In genomic region chr1:207320105-207320504, GRCh38 we compare ENCODE assay signal across 8 cellular contexts. TPM values are rescaled to one million over a fixed set of nuclear protein-coding genes. Genes with fewer than 3 reads are reported as not detected.
DNase-seq lines count a peak whose midpoint lies in the region; ATAC-seq and TF ChIP-seq lines count a peak whose summit lies in the region.
"Not testable (repeated sequence)": the region's sequence is repeated elsewhere in the genome, so short reads cannot be mapped to it uniquely, and the experiment has no call there.

No MANE protein-coding gene starts in this region.

- not testable (repeated sequence) for H3K27me3 Mint-ChIP-seq in CD8-positive, alpha-beta T cell (ENCODE audit: low read depth); T-helper 2 cell treated with Interferon-gamma antibody and Interleukin-4, amounts not matched to agents 5 μg/mL and 100 μg/mL, for 36 hours (ENCODE audit: low read depth); activated T-cell treated with anti-CD3 and anti-CD28 coated beads, Interleukin-2, amount 50 U/mL, for 4 hours (ENCODE audit: low read depth); naive B cell
- peaks cover 11% of the 10 kb centered on the region for H3K27me3 Mint-ChIP-seq in type B pancreatic cell

- not testable (repeated sequence) for TF ChIP-seq EP300 in esophagus muscularis mucosa (IDR thresholded peaks at IDR 0.05); sigmoid colon (IDR thresholded peaks at IDR 0.05)

- CTCF ChIA-PET in CD8-positive, alpha-beta T cell (lab: Charles Lee): interaction anchor here (0.6 to 1.6 kb wide), 4 partner anchors 15 to 127 kb away, joined by 3 to 5 read pairs (median 3); no protein-coding TSS in a partner anchor

- H3K4me3 Mint-ChIP-seq in CD8-positive, alpha-beta T cell: peak overlapping the region; percentile 74
- H3K4me3 Mint-ChIP-seq in T-helper 2 cell treated with Interferon-gamma antibody and Interleukin-4, amounts not matched to agents 5 μg/mL and 100 μg/mL, for 36 hours: peak overlapping the region; percentile 51
- peak overlapping the region; percentile 55 for H3K4me3 Mint-ChIP-seq in activated T-cell treated with anti-CD3 and anti-CD28 coated beads, Interleukin-2, amount 50 U/mL, for 4 hours
- H3K4me3 Mint-ChIP-seq in naive B cell (peak overlapping the region in 6 of 8 donors; percentile 20 to 88 (median 41)), type B pancreatic cell (peak overlapping the region; percentile 81)

- TF ChIP-seq CTCF in CD8-positive, alpha-beta T cell (IDR thresholded peaks at IDR 0.05); esophagus muscularis mucosa (IDR thresholded peaks at IDR 0.05); sigmoid colon (IDR thresholded peaks at IDR 0.05); type B pancreatic cell (conservative IDR thresholded peaks at IDR 0.05): not testable (repeated sequence)

- not testable (repeated sequence) for H3K27ac ChIP-seq in CD8-positive, alpha-beta T cell (ENCODE audit: low read depth, low read length)
- H3K27ac ChIP-seq in esophagus muscularis mucosa (replicated peaks in 1 of 4): peak overlapping the region; percentile 90 to 97 (median 93)
- H3K27ac ChIP-seq in sigmoid colon: peak overlapping the region; percentile 30 to 89 (median 87)

- POLR2A ChIA-PET in CD8-positive, alpha-beta T cell (lab: Charles Lee): interaction anchor here (0.7 to 4.7 kb wide), 5 partner anchors 10 to 312 kb away, joined by 3 to 90 read pairs (median 6); no protein-coding TSS in a partner anchor

- not testable (repeated sequence) for H3K36me3 ChIP-seq in CD8-positive, alpha-beta T cell (ENCODE audit: insufficient read depth, low read length); esophagus muscularis mucosa
- H3K36me3 ChIP-seq in sigmoid colon: peaks cover 0 to 10% (median 0%) of the 10 kb centered on the region in 4 donors

- peak overlapping the region; percentile 88 for H3K27ac Mint-ChIP-seq in CD8-positive, alpha-beta T cell
- H3K27ac Mint-ChIP-seq in T-helper 2 cell treated with Interferon-gamma antibody and Interleukin-4, amounts not matched to agents 5 μg/mL and 100 μg/mL, for 36 hours: peak overlapping the region; percentile 82
- peak overlapping the region; percentile 27 to 98 (median 95) for H3K27ac Mint-ChIP-seq in naive B cell
- H3K27ac Mint-ChIP-seq in type B pancreatic cell: peak overlapping the region; percentile 100

- peaks cover 27% of the 10 kb centered on the region for H3K36me3 Mint-ChIP-seq in CD8-positive, alpha-beta T cell
- H3K36me3 Mint-ChIP-seq in T-helper 2 cell treated with Interferon-gamma antibody and Interleukin-4, amounts not matched to agents 5 μg/mL and 100 μg/mL, for 36 hours (ENCODE audit: low read depth): peaks cover 24% of the 10 kb centered on the region
- H3K36me3 Mint-ChIP-seq in activated T-cell treated with anti-CD3 and anti-CD28 coated beads, Interleukin-2, amount 50 U/mL, for 4 hours (ENCODE audit: insufficient read depth): peaks cover 12% of the 10 kb centered on the region
- peaks cover 7 to 10% of the 10 kb centered on the region in 2 donors for H3K36me3 Mint-ChIP-seq in naive B cell
- H3K36me3 Mint-ChIP-seq in type B pancreatic cell: not testable (repeated sequence)

- H3K9me3 ChIP-seq in CD8-positive, alpha-beta T cell (ENCODE audit: low read length); esophagus muscularis mucosa; sigmoid colon: not testable (repeated sequence)

- peaks cover 15% of the 10 kb centered on the region for H3K4me1 ChIP-seq in CD8-positive, alpha-beta T cell (ENCODE audit: insufficient read depth, low read length)
- H3K4me1 ChIP-seq in esophagus muscularis mucosa (peaks cover 8 to 27% (median 21%) of the 10 kb centered on the region in 4 donors), sigmoid colon (peaks cover 0 to 19% (median 11%) of the 10 kb centered on the region in 4 donors)

- intact Hi-C loops in CD8-positive, alpha-beta T cell (cut with DNase I, micrococcal nuclease): loop anchor here (2.0 to 10.0 kb wide), 18 partner anchors 37 to 1688 kb away; partner anchors contain the start of genes PFKFB2 (in 2 of the 2), C4BPB (in 1 of the 2), CD46 (in 1 of the 2) and CR1 (in 1 of the 2)
- intact Hi-C loops in esophagus muscularis mucosa (cut with DNase I) (loop anchor here (10.0 kb wide), 1 partner anchor 235 kb away; the partner anchor contains the start of gene C4BPB), sigmoid colon (cut with DNase I) (loop anchor here (2.0 kb wide), 1 partner anchor 267 kb away; the partner anchor contains the start of gene PFKFB2)

- not testable (repeated sequence) for H3K9me3 Mint-ChIP-seq in CD8-positive, alpha-beta T cell; T-helper 2 cell treated with Interferon-gamma antibody and Interleukin-4, amounts not matched to agents 5 μg/mL and 100 μg/mL, for 36 hours; activated T-cell treated with anti-CD3 and anti-CD28 coated beads, Interleukin-2, amount 50 U/mL, for 4 hours; naive B cell; type B pancreatic cell

- ATAC-seq in CD8-positive, alpha-beta T cell; activated T-cell treated with anti-CD3 and anti-CD28 coated beads, Interleukin-2, amount 50 U/mL, for 4 hours; naive B cell (ENCODE audit: low read depth in 2 of 2): not testable (repeated sequence)

- H3K4me1 Mint-ChIP-seq in CD8-positive, alpha-beta T cell (ENCODE audit: low read depth): peaks cover 39% of the 10 kb centered on the region
- peaks cover 28% of the 10 kb centered on the region for H3K4me1 Mint-ChIP-seq in T-helper 2 cell treated with Interferon-gamma antibody and Interleukin-4, amounts not matched to agents 5 μg/mL and 100 μg/mL, for 36 hours (ENCODE audit: low read depth)
- peaks cover 25% of the 10 kb centered on the region for H3K4me1 Mint-ChIP-seq in activated T-cell treated with anti-CD3 and anti-CD28 coated beads, Interleukin-2, amount 50 U/mL, for 4 hours (ENCODE audit: low read depth)
- H3K4me1 Mint-ChIP-seq in naive B cell (peaks cover 44 to 72% (median 52%) of the 10 kb centered on the region in 3 donors), type B pancreatic cell (ENCODE audit: unreplicated experiment) (peaks cover 13% of the 10 kb centered on the region)

- DNase-seq in CD8-positive, alpha-beta T cell; T-helper 2 cell treated with Interferon-gamma antibody and Interleukin-4, amounts not matched to agents 5 μg/mL and 100 μg/mL, for 36 hours (ENCODE audit: low spot score); activated T-cell treated with anti-CD3 and anti-CD28 coated beads, Interleukin-2, amount 50 U/mL, for 4 hours; esophagus muscularis mucosa (ENCODE audit: extremely low spot score); naive B cell; sigmoid colon; type B pancreatic cell (ENCODE audit: extremely low spot score, unreplicated experiment): not testable (repeated sequence)
- peak; percentile 21 for DNase-seq in amniotic epithelial cell (ENCODE audit: low read depth)

- 56% methylated on average over 1 of the region's 1 CpG for WGBS in esophagus muscularis mucosa
- 67 to 75% methylated on average over 1 of the region's 1 CpG for WGBS in sigmoid colon, 2 donors

- not testable (repeated sequence) for H3K27me3 ChIP-seq in CD8-positive, alpha-beta T cell (ENCODE audit: insufficient read depth, low read length); esophagus muscularis mucosa; sigmoid colon

- not testable (repeated sequence) for H3K4me3 ChIP-seq in CD8-positive, alpha-beta T cell (ENCODE audit: low read depth, low read length); esophagus muscularis mucosa; sigmoid colon

- TF ChIP-seq POLR2A in esophagus muscularis mucosa (IDR thresholded peaks at IDR 0.05; ENCODE audit: low read depth); sigmoid colon (IDR thresholded peaks at IDR 0.05): not testable (repeated sequence)

RNA-seq across cellular contexts. Expression of gene CD55, which starts 1.4 kb away (rescaled TPM):
- total RNA-seq in CD8-positive, alpha-beta T cell: 100 to 1,000 TPM; 256 to 261 TPM
- 100 to 1,000 TPM; 103 to 119 (median 103) TPM for total RNA-seq in activated T-cell treated with anti-CD3 and anti-CD28 coated beads, Interleukin-2, amount 50 U/mL, for 4 hours
- total RNA-seq in esophagus muscularis mucosa: 10 to 100 TPM; 27.8 to 77.0 (median 47.4) TPM
- polyA plus RNA-seq in naive B cell (ENCODE audit: low read depth in 6 of 6): 100 to 1,000 TPM; 232 to 326 (median 293) TPM
- total RNA-seq in sigmoid colon: 10 to 100 TPM; 25.3 to 48.9 (median 42.3) TPM
- polyA plus RNA-seq in sigmoid colon: 10 to 100 TPM; 10.8 to 56.1 (median 17.3) TPM
- total RNA-seq in type B pancreatic cell (ENCODE audit: low replicate concordance): 60.0 and 292 TPM in 2 replicates
